Comparison of ENCODE assay signal across 8 cellular contexts in the genomic region with DNA sequence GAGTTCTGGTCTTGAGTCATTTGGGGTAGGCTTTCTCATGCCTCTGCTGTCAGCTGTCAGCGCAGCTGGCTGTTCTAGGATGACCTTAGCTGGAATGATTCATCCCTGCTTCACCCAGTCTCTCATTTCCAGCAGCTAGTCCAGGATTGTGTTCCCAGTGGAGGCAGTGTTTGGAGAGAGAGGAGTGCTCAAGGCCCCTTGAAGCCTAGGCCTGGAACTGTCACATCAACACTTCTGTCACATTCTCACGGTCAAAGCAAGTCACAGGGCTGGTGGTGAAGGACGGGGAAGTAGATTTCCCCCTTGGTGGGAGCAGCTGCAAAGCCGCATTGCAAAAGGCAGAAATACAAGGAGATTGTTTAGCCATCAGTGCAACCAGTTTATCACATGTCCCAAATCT. TPM values are rescaled to one million over a fixed set of nuclear protein-coding genes. Genes with fewer than 3 reads are reported as not detected.
DNase-seq lines count a peak whose midpoint lies in the region; ATAC-seq, FAIRE-seq and TF ChIP-seq lines count a peak whose summit lies in the region.
"Had no signal": no experiment of that assay in that cellular context is flagged by ENCODE, and none has a peak within 500 bp of the region (broad histone marks: within the 10 kb centered on the region; RNA-seq: fewer than 3 reads in every experiment).

No MANE protein-coding gene starts in this region.

- H3K36me3 Mint-ChIP-seq in brain, result no peaks in the 10 kb centered on the region

- whole genome bisulfite sequencing in upper lobe of left lung, 2 donors, result 54 to 68% methylated on average over 4 of the region's 4 CpGs

- no peak for TF ChIP-seq EP300 in upper lobe of left lung (IDR thresholded peaks at IDR 0.05)

- no peak overlapping the region for H3K4me3 Mint-ChIP-seq in brain

- H3K27me3 ChIP-seq in upper lobe of left lung, result no peaks in the 10 kb centered on the region

- no peak overlapping the region for H3K4me3 ChIP-seq in upper lobe of left lung

- no peaks in the 10 kb centered on the region for H3K36me3 ChIP-seq in upper lobe of left lung

- no peak for FAIRE-seq in HTR-8/SVneo (lab: Jason Lieb, UNC)

- H3K27ac ChIP-seq in upper lobe of left lung, result peak overlapping the region; percentile 15 to 62 (median 44)

- DNase-seq in HTR-8/SVneo (ENCODE audit: insufficient read length, low spot score) (peak; percentile 57), left lobe of liver (ENCODE audit: low spot score) (no peak), upper lobe of left lung (peak in 1 of 2 donors; percentile 37), GM19240 (ENCODE audit: insufficient read length, low spot score) (no peak), mucosa of gallbladder (ENCODE audit: low spot score) (no peak)
- no peak for DNase-seq in activated naive CD4-positive, alpha-beta T cell treated with Interleukin-2 at 50 U/mL for 16 hours
- DNase-seq: activated naive CD4-positive, alpha-beta T cell had no signal

- peaks cover 6% of the 10 kb centered on the region for H3K27me3 Mint-ChIP-seq in brain

- no peaks in the 10 kb centered on the region for H3K9me3 Mint-ChIP-seq in brain

- no peak for TF ChIP-seq POLR2A in upper lobe of left lung (IDR thresholded peaks at IDR 0.05)

- ATAC-seq in left lobe of liver (peak; percentile 24), upper lobe of left lung (ENCODE audit: low FRiP score in 2 of 2) (peak; percentile 47 to 75)

- H3K9me3 ChIP-seq in upper lobe of left lung, result no peaks in the 10 kb centered on the region

- peaks cover 28 to 41% (median 35%) of the 10 kb centered on the region in 4 donors for H3K4me1 ChIP-seq in upper lobe of left lung

- H3K4me1 Mint-ChIP-seq in brain, result peaks cover 13% of the 10 kb centered on the region

- peak overlapping the region; percentile 26 to 96 (median 78) for H3K27ac Mint-ChIP-seq in brain

- TF ChIP-seq CTCF in brain (conservative IDR thresholded peaks at IDR 0.05), result no peak
- TF ChIP-seq CTCF in upper lobe of left lung (IDR thresholded peaks at IDR 0.05), result no peak

RNA-seq across cellular contexts. Expression of a gene that starts 15.2 kb away (rescaled TPM):
- 2,324 TPM for polyA plus RNA-seq in brain (ENCODE audit: insufficient read depth, low read depth, low replicate concordance)
- 2,011 TPM for total RNA-seq in left lobe of liver
- 1,000 to 10,000 TPM; 1,931 to 4,546 (median 2,844) TPM for total RNA-seq in upper lobe of left lung
- 3,971 TPM for total RNA-seq in mucosa of gallbladder
